Comparison of ENCODE assay signal across 23 cellular contexts in the genomic region with DNA sequence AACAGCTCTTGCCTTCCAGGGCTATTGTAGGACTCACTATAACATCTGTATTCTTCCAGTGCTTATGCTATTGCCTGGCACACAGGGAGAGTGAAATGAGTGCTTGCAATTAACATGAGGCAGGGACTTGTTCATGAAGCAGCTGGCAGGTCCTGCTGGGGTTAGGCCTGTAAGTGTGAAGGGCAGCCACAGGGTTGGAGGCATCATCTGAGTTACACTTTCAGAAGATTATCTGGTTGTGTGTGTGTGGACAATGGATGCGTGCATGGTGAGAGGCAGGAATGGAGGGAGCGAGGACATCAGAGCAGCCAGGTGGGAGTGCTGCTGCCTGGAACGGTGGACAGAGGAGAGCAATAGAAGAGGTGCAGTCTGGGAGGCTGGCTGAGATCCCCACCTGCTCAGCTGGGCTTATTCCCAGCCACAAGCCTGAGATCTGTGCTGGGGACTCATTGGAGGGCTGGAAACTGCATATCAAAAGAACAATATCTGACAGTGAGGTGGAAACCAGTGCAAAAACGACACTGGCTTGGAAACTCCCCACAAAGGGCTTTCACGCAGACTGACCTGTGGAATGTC. TPM values are rescaled to one million over a fixed set of nuclear protein-coding genes. Genes with fewer than 3 reads are reported as not detected.
DNase-seq lines count a peak whose midpoint lies in the region; ATAC-seq and TF ChIP-seq lines count a peak whose summit lies in the region.
"Had no signal": no experiment of that assay in that cellular context is flagged by ENCODE, and none has a peak within 500 bp of the region (broad histone marks: within the 10 kb centered on the region; RNA-seq: fewer than 3 reads in every experiment).

No MANE protein-coding gene starts in this region.

- TF ChIP-seq POLR2A in body of pancreas (IDR thresholded peaks at IDR 0.05) (no peak), stomach (IDR thresholded peaks at IDR 0.05) (no peak)

- intact Hi-C loops in body of pancreas (cut with DNase I) = no loop called here
- intact Hi-C loops in stomach (cut with DNase I; ENCODE audit: low total_unique reads) = no loop called here
- intact Hi-C loops in natural killer cell (cut with micrococcal nuclease) = no loop called here

- H3K27me3 Mint-ChIP-seq in natural killer cell (ENCODE audit: low read depth in 2 of 2) = peaks cover 0 to 7% of the 10 kb centered on the region in 2 donors
- H3K27me3 Mint-ChIP-seq: CD4-positive, CD25-positive, alpha-beta regulatory T cell had no signal

- no peak overlapping the region for H3K4me3 ChIP-seq in body of pancreas
- H3K4me3 ChIP-seq in stomach = no peak overlapping the region
- H3K4me3 ChIP-seq: GM23248, HAP-1 had no signal

- H3K9me3 ChIP-seq in body of pancreas (no peaks in the 10 kb centered on the region), stomach (no peaks in the 10 kb centered on the region)
- H3K9me3 ChIP-seq: BE2C, HAP-1 had no signal

- H3K27me3 ChIP-seq in body of pancreas (no peaks in the 10 kb centered on the region), stomach (no peaks in the 10 kb centered on the region)
- H3K27me3 ChIP-seq: BE2C had no signal

- in situ Hi-C loops in G401 (cut with HindIII; ENCODE audit: low sequenced_read_pairs) = no loop called here

- H3K4me1 ChIP-seq in body of pancreas (peaks cover 9% of the 10 kb centered on the region), stomach (no peaks in the 10 kb centered on the region)
- H3K4me1 ChIP-seq: BE2C, HAP-1 had no signal

- no peak overlapping the region for H3K4me3 Mint-ChIP-seq in natural killer cell
- H3K4me3 Mint-ChIP-seq: CD4-positive, CD25-positive, alpha-beta regulatory T cell had no signal

- TF ChIP-seq CTCF in body of pancreas (IDR thresholded peaks at IDR 0.05) = no peak
- TF ChIP-seq CTCF in stomach (IDR thresholded peaks at IDR 0.05) = no peak
- no peak for TF ChIP-seq CTCF in natural killer cell (IDR thresholded peaks at IDR 0.05)

- H3K4me1 Mint-ChIP-seq in natural killer cell = no peaks in the 10 kb centered on the region
- H3K4me1 Mint-ChIP-seq: CD4-positive, CD25-positive, alpha-beta regulatory T cell had no signal

- TF ChIP-seq EP300 in stomach (IDR thresholded peaks at IDR 0.05) = no peak

- ATAC-seq in body of pancreas (peak; percentile 43), left lobe of liver (no peak), natural killer cell (no peak), HG02610 (IDR thresholded peaks at IDR 0.05; ENCODE audit: unreplicated experiment) (no peak), GM18858 (IDR thresholded peaks at IDR 0.05; ENCODE audit: unreplicated experiment) (no peak)
- ATAC-seq: Right ventricle myocardium inferior had no signal

- H3K27ac Mint-ChIP-seq in natural killer cell = no peak overlapping the region
- H3K27ac Mint-ChIP-seq: CD4-positive, CD25-positive, alpha-beta regulatory T cell had no signal

- peak; percentile 55 for DNase-seq in G401 (ENCODE audit: low spot score)
- DNase-seq in body of pancreas = peak in 3 of 4 donors; percentile 34 to 71 (median 43)
- peak; percentile 18 for DNase-seq in left lobe of liver (ENCODE audit: low spot score)
- DNase-seq in stomach = peak; percentile 10
- no peak for DNase-seq in natural killer cell
- DNase-seq: BE2C; CD4-positive, CD25-positive, alpha-beta regulatory T cell; EL; GM23248; KG1; NCI-H1092 treated with DMSO at 0.1 percent for 48 hours; NCI-H1436 treated with DMSO at 0.1 percent for 48 hours; NCI-H1930; NCI-H226; NCI-H510A treated with DMSO at 0.1 percent for 48 hours; NCI-H748 treated with DMSO at 0.1 percent for 48 hours; OCI-M1 had no signal

- H3K36me3 ChIP-seq in body of pancreas (replicated peaks in 1 of 2; ENCODE audit: insufficient read depth in 1 of 2, low read depth in 2 of 2) (no peaks in the 10 kb centered on the region), stomach (no peaks in the 10 kb centered on the region)
- H3K36me3 ChIP-seq: BE2C, HAP-1 had no signal

- H3K9me3 Mint-ChIP-seq in natural killer cell = no peaks in the 10 kb centered on the region
- H3K9me3 Mint-ChIP-seq: CD4-positive, CD25-positive, alpha-beta regulatory T cell had no signal

- H3K27ac ChIP-seq in body of pancreas (no peak overlapping the region), stomach (no peak overlapping the region)
- H3K27ac ChIP-seq: GM23248 had no signal

- H3K36me3 Mint-ChIP-seq in natural killer cell = no peaks in the 10 kb centered on the region
- H3K36me3 Mint-ChIP-seq: CD4-positive, CD25-positive, alpha-beta regulatory T cell had no signal

- WGBS in body of pancreas, 2 donors = 39 to 41% methylated on average over 5 of the region's 5 CpGs
- WGBS in stomach, 5 donors = 77 to 80% (median 79%) methylated on average over 5 of the region's 5 CpGs

RNA-seq across cellular contexts. Expression of a gene that starts 17.9 kb away (rescaled TPM):
- not detected in 2 replicates for total RNA-seq in G401 (2014; rRNA removed; shearing (Covaris generic))
- under 1 TPM in 1 of 2 donors, not detected in 1; 0.26 TPM for total RNA-seq in body of pancreas
- total RNA-seq in left lobe of liver = 0.08 TPM
- total RNA-seq in stomach = 10 to 100 TPM in 1 of 5 donors, 1 to 10 TPM in 1, under 1 TPM in 2, not detected in 1; 0.43 to 15.1 (median 1.4) TPM
- under 1 TPM in 2 of 3 donors, not detected in 1; 0.50 to 0.68 TPM for polyA plus RNA-seq in stomach
- not detected for total RNA-seq in natural killer cell
- total RNA-seq: CD4-positive, CD25-positive, alpha-beta regulatory T cell; GM23248; Right ventricle myocardium inferior; SK-MEL-5 had no signal
- polyA plus RNA-seq: CD4-positive, CD25-positive, alpha-beta regulatory T cell had no signal

RNA-seq across cellular contexts. Expression of a gene that starts 18.0 kb away (rescaled TPM):
- not detected in 2 replicates for total RNA-seq in G401 (2014; rRNA removed; shearing (Covaris generic))
- total RNA-seq in body of pancreas (not detected), left lobe of liver (not detected), stomach (not detected), natural killer cell (not detected)
- polyA plus RNA-seq in stomach = not detected
- total RNA-seq: A673; CD4-positive, CD25-positive, alpha-beta regulatory T cell; GM23248; Right ventricle myocardium inferior; SK-MEL-5 had no signal
- polyA plus RNA-seq: CD4-positive, CD25-positive, alpha-beta regulatory T cell; GM23248 had no signal

RNA-seq across cellular contexts. Expression of a gene that starts 43.9 kb away (rescaled TPM):
- total RNA-seq in G401 (2014; rRNA removed; shearing (Covaris generic)) = not detected in 2 replicates
- total RNA-seq in body of pancreas (not detected), left lobe of liver (7.2 TPM), stomach (not detected), natural killer cell (not detected)
- not detected for polyA plus RNA-seq in stomach
- total RNA-seq: A673; CD4-positive, CD25-positive, alpha-beta regulatory T cell; GM23248; Right ventricle myocardium inferior; SK-MEL-5 had no signal
- polyA plus RNA-seq: CD4-positive, CD25-positive, alpha-beta regulatory T cell; GM23248 had no signal
